Comparison of ENCODE assay signal across 9 cellular contexts in the genomic region with DNA sequence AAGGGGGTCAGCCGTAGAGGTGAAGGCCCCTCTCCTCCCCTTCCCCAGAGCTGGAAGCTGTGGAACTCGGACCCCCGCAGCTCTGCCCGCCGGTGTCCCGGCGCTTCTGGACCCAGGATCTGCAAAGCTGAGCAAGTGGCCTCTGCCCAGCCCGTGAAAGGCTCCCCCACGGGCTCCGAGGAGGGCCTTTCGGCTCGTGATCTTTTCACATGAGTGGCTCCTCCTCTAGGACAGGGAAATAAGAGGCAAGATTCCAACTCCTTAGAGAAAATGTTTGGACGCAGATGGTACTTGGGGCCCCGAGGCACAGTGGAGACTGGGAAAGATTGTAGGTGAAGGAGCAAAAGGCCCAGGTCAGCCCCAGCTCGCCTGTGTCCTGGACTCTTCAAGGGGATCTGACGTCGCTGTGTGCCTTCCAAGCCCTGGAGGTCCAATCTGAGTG. TPM values are rescaled to one million over a fixed set of nuclear protein-coding genes. Genes with fewer than 3 reads are reported as not detected.
DNase-seq lines count a peak whose midpoint lies in the region; ATAC-seq and TF ChIP-seq lines count a peak whose summit lies in the region.
"Had no signal": no experiment of that assay in that cellular context is flagged by ENCODE, and none has a peak within 500 bp of the region (broad histone marks: within the 10 kb centered on the region; RNA-seq: fewer than 3 reads in every experiment).

No MANE protein-coding gene starts in this region.

- H3K27me3 ChIP-seq in CD4-positive, alpha-beta memory T cell (ENCODE audit: insufficient read depth, low read length) = peaks cover 3% of the 10 kb centered on the region
- no peaks in the 10 kb centered on the region for H3K27me3 ChIP-seq in right atrium auricular region

- peaks cover 5% of the 10 kb centered on the region for H3K4me1 ChIP-seq in CD4-positive, alpha-beta memory T cell (ENCODE audit: insufficient read depth, low read length)
- H3K4me1 ChIP-seq in right atrium auricular region = peaks cover 0 to 51% of the 10 kb centered on the region in 2 donors

- no peak for TF ChIP-seq CTCF in right atrium auricular region (IDR thresholded peaks at IDR 0.05)
- no peak for TF ChIP-seq CTCF in progenitor cell of endocrine pancreas (IDR thresholded peaks at IDR 0.05; ENCODE audit: unreplicated experiment)

- CTCF ChIA-PET in CD4-positive, alpha-beta memory T cell (lab: Charles Lee; ENCODE audit: partially characterized antibody) = interaction anchor here (1.3 kb wide), 1 partner anchor 328 kb away, joined by 3 read pairs; no protein-coding TSS in a partner anchor

- no peak overlapping the region for H3K4me3 ChIP-seq in CD4-positive, alpha-beta memory T cell (ENCODE audit: low read length in 2 of 2)
- peak overlapping the region; percentile 30 to 54 for H3K4me3 ChIP-seq in right atrium auricular region

- no peak overlapping the region for H3K27ac ChIP-seq in CD4-positive, alpha-beta memory T cell (ENCODE audit: low read depth, low read length)
- peak overlapping the region; percentile 83 to 86 for H3K27ac ChIP-seq in right atrium auricular region

- no peaks in the 10 kb centered on the region for H3K36me3 ChIP-seq in CD4-positive, alpha-beta memory T cell (ENCODE audit: insufficient read depth, low read length)
- no peaks in the 10 kb centered on the region for H3K36me3 ChIP-seq in right atrium auricular region

- POLR2A ChIA-PET in CD4-positive, alpha-beta memory T cell (lab: Charles Lee; ENCODE audit: partially characterized antibody) = no interaction called here
- POLR2A ChIA-PET in activated naive CD8-positive, alpha-beta T cell treated with anti-CD3 and anti-CD28 coated beads, Interleukin-2, amount 10 ng/mL, durations not matched to agents 7 days and 5 days (lab: Charles Lee) = no interaction called here

- no peak for DNase-seq in CD4-positive, alpha-beta memory T cell
- no peak for DNase-seq in activated naive CD8-positive, alpha-beta T cell treated with anti-CD3 and anti-CD28 coated beads, Interleukin-2, amount 10 ng/mL, durations not matched to agents 7 days and 5 days
- DNase-seq in right atrium auricular region (ENCODE audit: low spot score) (peak; percentile 73), progenitor cell of endocrine pancreas (ENCODE audit: low spot score, unreplicated experiment) (no peak), NCI-H510A (lab: John Stamatoyannopoulos, UW) (no peak), NCI-H2081 treated with DMSO at 0.1 percent for 48 hours (lab: John Stamatoyannopoulos, UW) (no peak)
- no peak for DNase-seq in activated CD4-positive, alpha-beta T cell treated with anti-CD3 and anti-CD28 coated beads for 4 hours
- DNase-seq: NCI-H2227 treated with DMSO at 0.1 percent for 48 hours had no signal

- H3K36me3 Mint-ChIP-seq in CD4-positive, alpha-beta memory T cell = no peaks in the 10 kb centered on the region
- H3K36me3 Mint-ChIP-seq in activated naive CD8-positive, alpha-beta T cell treated with anti-CD3 and anti-CD28 coated beads, Interleukin-2, amount 10 ng/mL, durations not matched to agents 7 days and 5 days = no peaks in the 10 kb centered on the region
- no peaks in the 10 kb centered on the region for H3K36me3 Mint-ChIP-seq in progenitor cell of endocrine pancreas (ENCODE audit: insufficient read depth)

- intact Hi-C loops in CD4-positive, alpha-beta memory T cell (cut with micrococcal nuclease) = no loop called here

- H3K27ac Mint-ChIP-seq in CD4-positive, alpha-beta memory T cell = peak overlapping the region in 4 of 7 donors; percentile 23 to 73 (median 39)
- H3K27ac Mint-ChIP-seq in activated naive CD8-positive, alpha-beta T cell treated with anti-CD3 and anti-CD28 coated beads, Interleukin-2, amount 10 ng/mL, durations not matched to agents 7 days and 5 days = peak overlapping the region; percentile 49
- peak overlapping the region; percentile 74 for H3K27ac Mint-ChIP-seq in progenitor cell of endocrine pancreas

- H3K27me3 Mint-ChIP-seq in CD4-positive, alpha-beta memory T cell = peaks cover 7 to 9% of the 10 kb centered on the region in 2 donors
- H3K27me3 Mint-ChIP-seq in activated naive CD8-positive, alpha-beta T cell treated with anti-CD3 and anti-CD28 coated beads, Interleukin-2, amount 10 ng/mL, durations not matched to agents 7 days and 5 days = peaks cover 37% of the 10 kb centered on the region
- H3K27me3 Mint-ChIP-seq in progenitor cell of endocrine pancreas = peaks cover 64% of the 10 kb centered on the region

- peak overlapping the region in 7 of 8 donors; percentile 26 to 74 (median 70) for H3K4me3 Mint-ChIP-seq in CD4-positive, alpha-beta memory T cell
- H3K4me3 Mint-ChIP-seq in activated naive CD8-positive, alpha-beta T cell treated with anti-CD3 and anti-CD28 coated beads, Interleukin-2, amount 10 ng/mL, durations not matched to agents 7 days and 5 days = peak overlapping the region; percentile 60
- peak overlapping the region; percentile 49 for H3K4me3 Mint-ChIP-seq in progenitor cell of endocrine pancreas (ENCODE audit: low read depth)

- H3K9me3 ChIP-seq in CD4-positive, alpha-beta memory T cell (ENCODE audit: control insufficient read depth in 1 of 2, low read length in 2 of 2) = no peaks in the 10 kb centered on the region
- no peaks in the 10 kb centered on the region for H3K9me3 ChIP-seq in right atrium auricular region

- no peaks in the 10 kb centered on the region for H3K9me3 Mint-ChIP-seq in CD4-positive, alpha-beta memory T cell
- H3K9me3 Mint-ChIP-seq in activated naive CD8-positive, alpha-beta T cell treated with anti-CD3 and anti-CD28 coated beads, Interleukin-2, amount 10 ng/mL, durations not matched to agents 7 days and 5 days = no peaks in the 10 kb centered on the region
- H3K9me3 Mint-ChIP-seq in progenitor cell of endocrine pancreas (ENCODE audit: low read depth) = no peaks in the 10 kb centered on the region

- no peak for ATAC-seq in activated naive CD8-positive, alpha-beta T cell treated with anti-CD3 and anti-CD28 coated beads, Interleukin-2, amount 10 ng/mL, durations not matched to agents 7 days and 5 days (ENCODE audit: low read depth)
- no peak for ATAC-seq in HG03520 (IDR thresholded peaks at IDR 0.05; ENCODE audit: unreplicated experiment)

- H3K4me1 Mint-ChIP-seq in CD4-positive, alpha-beta memory T cell = peaks cover 1 to 8% (median 4%) of the 10 kb centered on the region in 4 donors
- peaks cover 2% of the 10 kb centered on the region for H3K4me1 Mint-ChIP-seq in activated naive CD8-positive, alpha-beta T cell treated with anti-CD3 and anti-CD28 coated beads, Interleukin-2, amount 10 ng/mL, durations not matched to agents 7 days and 5 days
- H3K4me1 Mint-ChIP-seq in progenitor cell of endocrine pancreas (ENCODE audit: low read depth) = peaks cover 32% of the 10 kb centered on the region

RNA-seq across cellular contexts. Expression of gene SP3, which starts 48.2 kb away (rescaled TPM):
- total RNA-seq in CD4-positive, alpha-beta memory T cell = 100 to 1,000 TPM; 117 to 130 TPM
- 10 to 100 TPM; 55.5 to 83.4 TPM for polyA plus RNA-seq in CD4-positive, alpha-beta memory T cell
- 100 to 1,000 TPM; 101 TPM for total RNA-seq in activated naive CD8-positive, alpha-beta T cell treated with anti-CD3 and anti-CD28 coated beads, Interleukin-2, amount 10 ng/mL, durations not matched to agents 7 days and 5 days
- total RNA-seq in right atrium auricular region = 10 to 100 TPM; 33.2 to 45.0 TPM
- total RNA-seq in progenitor cell of endocrine pancreas = 93.8 and 96.9 TPM in 2 replicates

Comparison
In these comparisons a context has a peak if more than half of its experiments do, and no peak if none do; other contexts are left out.
1. H3K4me3 ChIP-seq: peak in right atrium auricular region (2 of 2); none in CD4-positive, alpha-beta memory T cell (0 of 2).
2. Peak in every context shown above with its lines, with median percentiles within 50 percentile points of each other: H3K27ac Mint-ChIP-seq and H3K4me3 Mint-ChIP-seq.